In the genomic region with DNA sequence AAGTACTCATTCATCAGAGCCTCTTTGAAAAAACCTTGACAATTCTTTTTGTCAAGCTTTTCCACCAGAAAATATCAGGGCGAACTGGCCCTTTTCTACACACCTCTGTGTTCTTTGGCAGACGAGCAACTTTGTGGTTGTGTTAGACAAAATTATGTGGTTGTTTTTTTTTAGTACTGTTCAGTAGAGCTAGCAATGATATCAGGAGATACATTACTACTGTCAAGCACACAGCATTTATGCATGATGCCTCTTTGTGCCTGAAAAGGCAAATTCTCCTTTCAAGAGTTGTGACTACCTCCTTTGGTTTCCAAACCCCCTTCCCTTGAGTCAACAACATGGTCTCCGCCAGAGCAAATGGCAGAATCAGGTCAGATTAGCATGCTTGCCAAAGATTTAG, we compare ENCODE assay signal across 19 cellular contexts.
"Had no signal": no experiment of that assay in that cellular context is flagged by ENCODE, and none has a peak within 500 bp of the region (broad histone marks: within the 10 kb centered on the region; RNA-seq: fewer than 3 reads in every experiment).

No MANE protein-coding gene starts in this region.

- H3K4me1 ChIP-seq: SJSA1 had no signal

- H3K36me3 ChIP-seq: MG63, SJSA1 had no signal

- DNase-seq: IMR-90, Karpas-422, KG1, MG63, NCI-H1092, NCI-H1105 treated with DMSO at 0.1 percent for 48 hours, NCI-H1417 treated with DMSO at 0.1 percent for 48 hours, NCI-H1694 treated with DMSO at 0.1 percent for 48 hours, NCI-H1930, NCI-H2081, NCI-H2107, NCI-H2227 treated with DMSO at 0.1 percent for 48 hours, NCI-H524 treated with DMSO at 0.1 percent for 48 hours, Right ventricle myocardium superior, RPMI8226, SIG-M5 had no signal

- H3K4me3 ChIP-seq: MG63, SJSA1, SK-N-MC had no signal

- H3K27ac ChIP-seq: SJSA1, SK-N-MC had no signal

- H3K27me3 ChIP-seq: MG63, SJSA1 had no signal

- ATAC-seq: HepG2 had no signal
